Comparison of ENCODE assay signal across 8 cellular contexts in genomic region chr3:185825379-185825638, GRCh38. TPM values are rescaled to one million over a fixed set of nuclear protein-coding genes. Genes with fewer than 3 reads are reported as not detected.
A peak's percentile ranks its signal among the peaks of the same experiment; 100 is the strongest.
DNase-seq lines count a peak whose midpoint lies in the region; ATAC-seq and TF ChIP-seq lines count a peak whose summit lies in the region.

No MANE protein-coding gene starts in this region.

- intact Hi-C loops in PC-3 (cut with micrococcal nuclease) = loop anchor here (2.0 kb wide), 1 partner anchor 109 kb away; no protein-coding TSS in a partner anchor

- H3K4me1 ChIP-seq in PC-3 (ENCODE audit: insufficient read depth, low read length) = peaks cover 23% of the 10 kb centered on the region
- H3K4me1 ChIP-seq in skeletal muscle satellite cell (ENCODE audit: control insufficient read depth, insufficient read depth, low read length) = peaks cover 25% of the 10 kb centered on the region

- H3K9ac ChIP-seq in PC-3 (ENCODE audit: low read length) (peak overlapping the region; percentile 61), skeletal muscle satellite cell (ENCODE audit: low read depth, low read length) (peak overlapping the region; percentile 88)

- H3K36me3 ChIP-seq in PC-3 (ENCODE audit: low read depth, low read length) = peaks cover 12% of the 10 kb centered on the region; the same call in 1 of the 2 replicates
- peaks cover 9% of the 10 kb centered on the region for H3K36me3 ChIP-seq in skeletal muscle satellite cell (ENCODE audit: insufficient read depth, low read length)

- POLR2A ChIA-PET in PC-3 (lab: Charles Lee; ENCODE audit: unreplicated experiment) = no interaction called here

- ATAC-seq in GM19455 (IDR thresholded peaks at IDR 0.05; ENCODE audit: unreplicated experiment) (peak; percentile 44), PC-3 (no peak), GM19463 (IDR thresholded peaks at IDR 0.05; ENCODE audit: unreplicated experiment) (no peak)

- H3K79me2 ChIP-seq in PC-3 (ENCODE audit: low read length) = peaks cover 67% of the 10 kb centered on the region

- H3K9me2 ChIP-seq in PC-3 (replicated peaks; ENCODE audit: low read length) = no peaks in the 10 kb centered on the region

- peaks cover 7% of the 10 kb centered on the region for H4K20me1 ChIP-seq in PC-3 (ENCODE audit: low read length)

- H3K4me3 ChIP-seq in PC-3 (ENCODE audit: low read length) (peak overlapping the region; percentile 73), fibroblast of mammary gland (ENCODE audit: control insufficient read depth, low read depth, low read length) (peak overlapping the region; percentile 66), skeletal muscle satellite cell (ENCODE audit: low read length) (peak overlapping the region; percentile 92)

- peak overlapping the region; percentile 93 for H3K4me2 ChIP-seq in PC-3 (ENCODE audit: low read length)
- peak overlapping the region; percentile 86 for H3K4me2 ChIP-seq in skeletal muscle satellite cell (ENCODE audit: low read length)

- TF ChIP-seq CTCF in PC-3 (conservative IDR thresholded peaks at IDR 0.05; ENCODE audit: low read depth, low read length) = no peak
- no peak for TF ChIP-seq CTCF in fibroblast of mammary gland (conservative IDR thresholded peaks at IDR 0.05; ENCODE audit: control insufficient read depth, insufficient read depth, low read depth, low read length)

- CTCF ChIA-PET in PC-3 (lab: Charles Lee) = no interaction called here

- no peaks in the 10 kb centered on the region for H3K9me3 ChIP-seq in PC-3 (ENCODE audit: low read length)
- H3K9me3 ChIP-seq in skeletal muscle satellite cell (replicated peaks; ENCODE audit: low read length) = no peaks in the 10 kb centered on the region

- no peak for DNase-seq in PC-3
- no peak for DNase-seq in fibroblast of mammary gland (ENCODE audit: low read depth)
- no peak for DNase-seq in stimulated activated CD4-positive, alpha-beta T cell treated with anti-CD3 and anti-CD28 coated beads, Interleukin-15, amount 100 ng/mL, for 24 hours
- no peak for DNase-seq in NOMO-1 treated with dmso at 0.1 percent for 144 hours (lab: John Stamatoyannopoulos, UW; ENCODE audit: unreplicated experiment)
- no peak for DNase-seq in amygdala (lab: John Stamatoyannopoulos, UW)

- peaks cover 16% of the 10 kb centered on the region for H3F3A ChIP-seq in PC-3 (ENCODE audit: low read length, unreplicated experiment)

- peak overlapping the region; percentile 55 for H2AFZ ChIP-seq in PC-3 (ENCODE audit: low read length)

- no TSS peak for BruUV-seq in PC-3 (replicated peaks; lab: Mats Ljungman, UMichigan)

- no peak overlapping the region for H3K27ac ChIP-seq in PC-3 (ENCODE audit: low read length)

- no peaks in the 10 kb centered on the region for H3K27me3 ChIP-seq in PC-3 (ENCODE audit: low read length)
- H3K27me3 ChIP-seq in skeletal muscle satellite cell (ENCODE audit: control insufficient read depth, insufficient read depth, low read length) = no peaks in the 10 kb centered on the region

RNA-seq across cellular contexts. Expression of gene IGF2BP2, which starts 0.5 kb away (rescaled TPM):
- 81.2 and 105 TPM in 2 replicates for total RNA-seq in PC-3 (2014; rRNA removed)
- 85.2 and 95.6 TPM in 2 replicates for total RNA-seq in skeletal muscle satellite cell (2012; rRNA removed)
